Comparison of ENCODE assay signal across 28 cellular contexts in the genomic region with DNA sequence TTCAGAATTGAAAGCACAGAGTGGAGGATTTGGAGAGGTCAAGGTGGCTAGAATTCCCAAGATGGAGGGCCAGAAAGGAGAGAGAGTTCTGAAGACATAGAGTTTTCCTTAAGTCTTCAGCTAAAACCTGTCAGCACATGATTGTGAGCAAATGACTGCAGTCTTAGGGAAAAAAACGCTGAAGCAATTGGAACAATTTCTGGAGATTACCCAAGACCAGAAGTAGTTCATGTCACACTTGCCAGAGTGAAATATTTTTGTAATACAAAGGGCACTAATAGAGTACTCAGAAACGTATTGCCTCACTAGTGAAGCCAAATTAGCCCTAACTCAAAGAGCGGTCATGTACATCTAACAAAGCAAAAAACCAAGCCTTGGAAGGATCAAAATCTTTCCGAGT.
DNase-seq lines count a peak whose midpoint lies in the region; ATAC-seq, FAIRE-seq and TF ChIP-seq lines count a peak whose summit lies in the region.
"Had no signal": no experiment of that assay in that cellular context is flagged by ENCODE, and none has a peak within 500 bp of the region (broad histone marks: within the 10 kb centered on the region; RNA-seq: fewer than 3 reads in every experiment).

No MANE protein-coding gene starts in this region.

- H3K79me2 ChIP-seq in GM23338 (replicated peaks; ENCODE audit: insufficient read depth) (no peaks in the 10 kb centered on the region), H1 (ENCODE audit: control insufficient read depth in 1 of 2, insufficient read depth in 2 of 2, low read length in 2 of 2) (no peaks in the 10 kb centered on the region)
- H3K79me2 ChIP-seq: hepatocyte had no signal

- no peak for TF ChIP-seq RAD21 in H1 (IDR thresholded peaks at IDR 0.05 in 1 of 2, conservative IDR thresholded peaks at IDR 0.05 in 1 of 2; ENCODE audit: low read depth in 2 of 2, low read length in 2 of 2)

- H3K4me3 Mint-ChIP-seq in GM23338 = no peak overlapping the region
- H3K4me3 Mint-ChIP-seq: activated naive CD8-positive, alpha-beta T cell treated with anti-CD3 and anti-CD28 coated beads for 36 hours; neural progenitor cell had no signal

- H2BK120ac ChIP-seq in H1 (replicated peaks; ENCODE audit: low read depth, low read length) = no peak overlapping the region

- H3K4me2 ChIP-seq in GM23338 (no peak overlapping the region), H1 (ENCODE audit: insufficient read depth in 1 of 2, low read depth in 2 of 2, low read length in 2 of 2) (no peak overlapping the region)
- H3K4me2 ChIP-seq: hepatocyte, KMS-11, neural progenitor cell had no signal

- no peak overlapping the region for H2BK15ac ChIP-seq in H1 (ENCODE audit: low read length)

- peak overlapping the region; percentile 25; the same call in 1 of the 2 replicates for H2AFZ ChIP-seq in GM23338
- 0 out of 2 replicates have a peak overlapping the region, but pooled peaks have one; percentile 25 for H2AFZ ChIP-seq in H1 (ENCODE audit: low read length)
- H2AFZ ChIP-seq: hepatocyte, neural progenitor cell had no signal

- no peak for FAIRE-seq in H1 (lab: Jason Lieb, UNC)

- no peak for TF ChIP-seq EP300 in H1 (IDR thresholded peaks at IDR 0.05; ENCODE audit: borderline replicate concordance in 1 of 2, low read depth in 2 of 2, low read length in 2 of 2)

- no peak overlapping the region for H3K56ac ChIP-seq in H1 (replicated peaks; ENCODE audit: insufficient read length, low read depth, low read length)

- H3K4me3 ChIP-seq in GM23338 = no peak overlapping the region
- no peak overlapping the region for H3K4me3 ChIP-seq in H1 (ENCODE audit: extremely low read depth in 1 of 4, insufficient read depth in 2 of 4, low read depth in 3 of 4, low read length in 4 of 4)
- H3K4me3 ChIP-seq in left ventricle myocardium inferior = no peak overlapping the region
- H3K4me3 ChIP-seq in skeletal muscle cell (ENCODE audit: low read depth, low read length) = no peak overlapping the region
- H3K4me3 ChIP-seq: ascending aorta, hepatocyte, neural progenitor cell, prostate gland, skin epidermis, stomach, tibial nerve had no signal

- H3K14ac ChIP-seq in H1 (ENCODE audit: insufficient read length) = no peak overlapping the region

- no peak overlapping the region for H3K23ac ChIP-seq in H1 (ENCODE audit: insufficient read length)

- no peaks in the 10 kb centered on the region for H3K27me3 Mint-ChIP-seq in GM23338 (ENCODE audit: insufficient read depth, low read depth, poor library complexity)

- H4K5ac ChIP-seq in H1 (ENCODE audit: insufficient read length, low read depth, low read length) = no peak overlapping the region

- H3K27ac ChIP-seq in GM23338 (ENCODE audit: low read depth) (no peak overlapping the region), H1 (ENCODE audit: low read depth, low read length) (no peak overlapping the region), left ventricle myocardium inferior (replicated peaks) (peak overlapping the region; percentile 31)
- H3K27ac ChIP-seq: ascending aorta, hepatocyte, KMS-11, neural progenitor cell, prostate gland, stomach had no signal

- H3K18ac ChIP-seq in H1 (ENCODE audit: extremely low read depth, low read length) = no peak overlapping the region

- no peaks in the 10 kb centered on the region for H3K27me3 ChIP-seq in GM23338 (ENCODE audit: insufficient read depth)
- no peaks in the 10 kb centered on the region for H3K27me3 ChIP-seq in H1 (replicated peaks in 1 of 4; ENCODE audit: control insufficient read depth in 3 of 4, extremely low read depth in 1 of 4, insufficient read depth in 3 of 4, low read length in 3 of 4)
- H3K27me3 ChIP-seq in left ventricle myocardium inferior (ENCODE audit: low read depth) = no peaks in the 10 kb centered on the region
- H3K27me3 ChIP-seq: ascending aorta, hepatocyte, neural progenitor cell, stomach, tibial nerve had no signal

- H3K4me1 Mint-ChIP-seq in GM23338 = no peaks in the 10 kb centered on the region
- H3K4me1 Mint-ChIP-seq: activated naive CD8-positive, alpha-beta T cell treated with anti-CD3 and anti-CD28 coated beads for 36 hours had no signal

- H3K27ac Mint-ChIP-seq in GM23338 = no peak overlapping the region
- H3K27ac Mint-ChIP-seq: activated naive CD8-positive, alpha-beta T cell treated with anti-CD3 and anti-CD28 coated beads for 36 hours; neural progenitor cell had no signal

- DNase-seq in GM23338 (ENCODE audit: low spot score) (no peak), H1 (ENCODE audit: low read depth in 1 of 2, low spot score in 2 of 2) (no peak), left ventricle myocardium inferior (no peak), skeletal muscle cell (ENCODE audit: low read depth) (peak; percentile 45), DMS79 treated with DMSO at 0.1 percent for 48 hours (lab: John Stamatoyannopoulos, UW) (no peak), NCI-H1694 treated with DMSO at 0.1 percent for 48 hours (lab: John Stamatoyannopoulos, UW) (no peak), HK-2 (ENCODE audit: unreplicated experiment) (no peak)
- DNase-seq: activated effector memory CD4-positive, alpha-beta T cell treated with Interleukin-2 at 50 U/mL for 16 hours; activated naive CD8-positive, alpha-beta T cell treated with anti-CD3 and anti-CD28 coated beads for 36 hours; activated T-cell treated with anti-CD3 and anti-CD28 coated beads for 4 hours; C1 segment of cervical spinal cord; Caco-2; left cardiac atrium; mesendoderm; NCI-H1436 treated with DMSO at 0.1 percent for 48 hours; NCI-H510A; NK-92 treated with Interleukin-12 subunit alpha and Interleukin-12 subunit beta, amount 100 ng/mL, for 24 hours; PC-3; stimulated activated CD4-positive, alpha-beta T cell treated with anti-CD3 and anti-CD28 coated beads, Interleukin-1b, Interleukin-23, amount 100 ng/mL, for 48 hours; stimulated activated CD8-positive, alpha-beta memory T cell treated with anti-CD3 and anti-CD28 coated beads, Interleukin-4, amount 100 ng/mL, for 48 hours; stomach had no signal

- no peaks in the 10 kb centered on the region for H3K36me3 Mint-ChIP-seq in GM23338 (ENCODE audit: low read depth)
- H3K36me3 Mint-ChIP-seq: activated naive CD8-positive, alpha-beta T cell treated with anti-CD3 and anti-CD28 coated beads for 36 hours; neural progenitor cell had no signal

- POLR2A ChIA-PET in H1 (lab: Charles Lee; ENCODE audit: partially characterized antibody) = no interaction called here

- no peak overlapping the region for H2BK5ac ChIP-seq in H1 (ENCODE audit: low read depth, low read length)

- H2BK20ac ChIP-seq in H1 (ENCODE audit: low read length) = no peak overlapping the region

- no peak for TF ChIP-seq POLR2A in H1 (IDR thresholded peaks at IDR 0.05; ENCODE audit: control extremely low read depth in 1 of 2, low read depth in 2 of 2, low read length in 2 of 2)

- H3K9ac ChIP-seq in H1 (replicated peaks in 1 of 4; ENCODE audit: extremely low read depth in 1 of 4, low read depth in 3 of 4, low read length in 3 of 4) = no peak overlapping the region
- H3K9ac ChIP-seq: KMS-11, neural progenitor cell had no signal

- H4K8ac ChIP-seq in H1 (ENCODE audit: extremely low read depth, insufficient read depth, low read length) = no peak overlapping the region

- H3K4ac ChIP-seq in H1 (replicated peaks; ENCODE audit: insufficient read length, low read depth, low read length) = no peak overlapping the region

- WGBS in H1 (ENCODE audit: extremely low coverage in 1 of 2, insufficient coverage in 1 of 2, insufficient read length in 1 of 2, insufficient replicate concordance in 2 of 2, low coverage in 1 of 2, low lambda C conversion rate in 2 of 2, missing lambda C conversion rate in 1 of 2), 2 experiments = 83% methylated on average over 4 of the region's 4 CpGs; no CpG with 5 or more reads in 1 of the 2 experiments

- H3K9me3 ChIP-seq in H1 (ENCODE audit: insufficient read depth in 2 of 2, low read depth in 1 of 2, low read length in 1 of 2) = no peaks in the 10 kb centered on the region
- no peaks in the 10 kb centered on the region for H3K9me3 ChIP-seq in left ventricle myocardium inferior (replicated peaks)
- H3K9me3 ChIP-seq: ascending aorta, Caco-2, prostate gland, stomach, tibial nerve had no signal

- H2AK5ac ChIP-seq in H1 (ENCODE audit: low read depth, low read length) = no peak overlapping the region

- H3K23me2 ChIP-seq in H1 (ENCODE audit: low read depth, low read length) = no peaks in the 10 kb centered on the region

- no peaks in the 10 kb centered on the region; the same call in 1 of the 2 replicates for H3K36me3 ChIP-seq in GM23338 (ENCODE audit: insufficient read depth)
- H3K36me3 ChIP-seq in H1 (ENCODE audit: control insufficient read depth in 2 of 4, insufficient read depth in 4 of 4, low read length in 3 of 4) = no peaks in the 10 kb centered on the region; a peak in 1 of 8 replicates
- H3K36me3 ChIP-seq in left ventricle myocardium inferior = no peaks in the 10 kb centered on the region
- H3K36me3 ChIP-seq: ascending aorta, neural progenitor cell, prostate gland, stomach, tibial nerve had no signal

- no peaks in the 10 kb centered on the region for H3K79me1 ChIP-seq in H1 (ENCODE audit: low read depth, low read length)

- no peak overlapping the region for H4K91ac ChIP-seq in H1 (replicated peaks; ENCODE audit: insufficient read length, low read length)

- ATAC-seq in GM23338 = no peak
- ATAC-seq: PC-3 had no signal

- TF ChIP-seq CTCF in GM23338 (conservative IDR thresholded peaks at IDR 0.05; ENCODE audit: low read depth in 2 of 2) (no peak), H1 (IDR thresholded peaks at IDR 0.05; ENCODE audit: control extremely low read depth in 1 of 3, insufficient read depth in 1 of 3, low read depth in 1 of 3, low read length in 3 of 3) (no peak), left ventricle myocardium inferior (IDR thresholded peaks at IDR 0.05; ENCODE audit: borderline replicate concordance) (no peak)

- intact Hi-C loops in left ventricle myocardium inferior (cut with micrococcal nuclease) = no loop called here

- no peaks in the 10 kb centered on the region for H3K9me3 Mint-ChIP-seq in GM23338
- H3K9me3 Mint-ChIP-seq: activated naive CD8-positive, alpha-beta T cell treated with anti-CD3 and anti-CD28 coated beads for 36 hours had no signal

- no peaks in the 10 kb centered on the region for H3F3A ChIP-seq in GM23338 (replicated peaks; ENCODE audit: low read depth)

- no peaks in the 10 kb centered on the region for H4K20me1 ChIP-seq in GM23338 (replicated peaks; ENCODE audit: insufficient read depth)
- H4K20me1 ChIP-seq in H1 (replicated peaks in 1 of 2; ENCODE audit: control insufficient read depth in 1 of 2, insufficient read depth in 2 of 2, low read length in 2 of 2) = no peaks in the 10 kb centered on the region

- no peak overlapping the region for H2BK12ac ChIP-seq in H1 (ENCODE audit: low read depth, low read length)

- CTCF ChIA-PET in H1 (lab: Charles Lee; ENCODE audit: partially characterized antibody) = interaction anchor here (1.4 kb wide), 1 partner anchor 9 kb away, joined by 7 read pairs; no protein-coding TSS in a partner anchor

- H3K4me1 ChIP-seq in GM23338 (ENCODE audit: insufficient read depth) (no peaks in the 10 kb centered on the region), H1 (replicated peaks in 1 of 4; ENCODE audit: control insufficient read depth in 3 of 4, insufficient read depth in 4 of 4, low read length in 3 of 4) (no peaks in the 10 kb centered on the region), left ventricle myocardium inferior (no peaks in the 10 kb centered on the region)
- H3K4me1 ChIP-seq: ascending aorta, Caco-2, prostate gland, stomach had no signal

- H3K9me2 ChIP-seq in GM23338 (ENCODE audit: insufficient read depth) = no peaks in the 10 kb centered on the region

TF ChIP-seq in H1, 55 proteins besides CTCF, POLR2A, EP300 and RAD21 (continues in another document):
- no peak for TF ChIP-seq SAP30 (IDR thresholded peaks at IDR 0.05; ENCODE audit: insufficient read depth, insufficient replicate concordance, low read length)
